In the genomic region with DNA sequence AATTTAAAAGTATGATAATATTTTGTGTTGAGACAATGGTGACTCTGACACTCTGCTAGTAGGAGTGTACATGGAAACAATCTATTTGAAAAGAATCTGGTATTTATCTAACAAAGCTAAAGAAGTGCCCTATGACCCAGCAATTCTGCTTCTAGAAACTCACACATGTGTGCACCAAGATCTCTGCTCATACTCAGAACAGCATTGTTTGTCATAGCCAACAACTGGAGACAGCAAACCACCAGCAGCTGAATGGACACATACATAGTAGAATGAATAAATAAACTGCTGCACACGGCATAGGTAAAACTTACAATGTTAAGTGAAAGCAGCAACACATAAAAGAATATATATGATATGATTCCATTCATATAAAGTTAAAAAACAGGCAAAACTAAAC, we compare ENCODE assay signal across 1 cellular context.
TF ChIP-seq lines count a peak whose summit lies in the region.

No MANE protein-coding gene starts in this region.

TF ChIP-seq in HepG2, 621 proteins besides CTCF, POLR2A, EP300 and RAD21 (continued from another document):
- TF ChIP-seq, protein P1, sequence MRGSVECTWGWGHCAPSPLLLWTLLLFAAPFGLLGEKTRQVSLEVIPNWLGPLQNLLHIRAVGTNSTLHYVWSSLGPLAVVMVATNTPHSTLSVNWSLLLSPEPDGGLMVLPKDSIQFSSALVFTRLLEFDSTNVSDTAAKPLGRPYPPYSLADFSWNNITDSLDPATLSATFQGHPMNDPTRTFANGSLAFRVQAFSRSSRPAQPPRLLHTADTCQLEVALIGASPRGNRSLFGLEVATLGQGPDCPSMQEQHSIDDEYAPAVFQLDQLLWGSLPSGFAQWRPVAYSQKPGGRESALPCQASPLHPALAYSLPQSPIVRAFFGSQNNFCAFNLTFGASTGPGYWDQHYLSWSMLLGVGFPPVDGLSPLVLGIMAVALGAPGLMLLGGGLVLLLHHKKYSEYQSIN (CRISPR knock-in tag; IDR thresholded peaks at IDR 0.05; ENCODE audit: borderline replicate concordance): no peak
- no peak for TF ChIP-seq MIER3 (CRISPR knock-in tag; IDR thresholded peaks at IDR 0.05; ENCODE audit: borderline replicate concordance)
- TF ChIP-seq, protein P2, sequence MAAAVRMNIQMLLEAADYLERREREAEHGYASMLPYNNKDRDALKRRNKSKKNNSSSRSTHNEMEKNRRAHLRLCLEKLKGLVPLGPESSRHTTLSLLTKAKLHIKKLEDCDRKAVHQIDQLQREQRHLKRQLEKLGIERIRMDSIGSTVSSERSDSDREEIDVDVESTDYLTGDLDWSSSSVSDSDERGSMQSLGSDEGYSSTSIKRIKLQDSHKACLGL (CRISPR knock-in tag; IDR thresholded peaks at IDR 0.05): no peak
TF ChIP-seq in HepG2: peak in this region for 0.
